18 cellular contexts compared by ENCODE assay signal in genomic region chr20:46808565-46808964, GRCh38.
DNase-seq lines count a peak whose midpoint lies in the region; ATAC-seq and TF ChIP-seq lines count a peak whose summit lies in the region.
"Had no signal": no experiment of that assay in that cellular context is flagged by ENCODE, and none has a peak within 500 bp of the region (broad histone marks: within the 10 kb centered on the region; RNA-seq: fewer than 3 reads in every experiment).

No MANE protein-coding gene starts in this region.

- no peaks in the 10 kb centered on the region for H3K9me3 ChIP-seq in mucosa of descending colon
- H3K9me3 ChIP-seq: SJSA1 had no signal

- no peak for TF ChIP-seq CTCF in MCF 10A (IDR thresholded peaks at IDR 0.05; ENCODE audit: unreplicated experiment)
- no peak for TF ChIP-seq CTCF in mucosa of descending colon (IDR thresholded peaks at IDR 0.05)
- no peak for TF ChIP-seq CTCF in natural killer cell (IDR thresholded peaks at IDR 0.05)

- no peaks in the 10 kb centered on the region for H3K4me1 Mint-ChIP-seq in MCF 10A (ENCODE audit: insufficient read depth, unreplicated experiment)
- H3K4me1 Mint-ChIP-seq in natural killer cell, result no peaks in the 10 kb centered on the region
- H3K4me1 Mint-ChIP-seq: CD4-positive, CD25-positive, alpha-beta regulatory T cell had no signal

- H3K27ac Mint-ChIP-seq in MCF 10A (ENCODE audit: low read depth, unreplicated experiment), result no peak overlapping the region
- H3K27ac Mint-ChIP-seq in natural killer cell, result no peak overlapping the region
- H3K27ac Mint-ChIP-seq: CD4-positive, CD25-positive, alpha-beta regulatory T cell; H9; T-helper 2 cell treated with Interferon-gamma antibody and Interleukin-4, amounts not matched to agents 5 μg/mL and 100 μg/mL, for 36 hours had no signal

- intact Hi-C loops in MCF 10A (cut with micrococcal nuclease) (no loop called here), mucosa of descending colon (cut with DNase I, micrococcal nuclease) (no loop called here), natural killer cell (cut with micrococcal nuclease) (no loop called here)

- no TSS peak for BruUV-seq in MCF 10A (replicated peaks; lab: Mats Ljungman, UMichigan)

- in situ Hi-C loops in T47D (cut with HindIII; ENCODE audit: low pct_unique_long_range_greater_than_20kb, low sequenced_read_pairs), result no loop called here

- peaks cover 8% of the 10 kb centered on the region for H3K4me1 ChIP-seq in mucosa of descending colon (ENCODE audit: low read depth)
- H3K4me1 ChIP-seq: SJSA1 had no signal

- H3K9me3 Mint-ChIP-seq in MCF 10A (ENCODE audit: unreplicated experiment) (no peaks in the 10 kb centered on the region), natural killer cell (no peaks in the 10 kb centered on the region)
- H3K9me3 Mint-ChIP-seq: CD4-positive, CD25-positive, alpha-beta regulatory T cell; H9; T-helper 2 cell treated with Interferon-gamma antibody and Interleukin-4, amounts not matched to agents 5 μg/mL and 100 μg/mL, for 36 hours had no signal

- POLR2A ChIA-PET in MCF 10A (lab: Yijun Ruan, JAX), result no interaction called here

- H3K36me3 ChIP-seq in mucosa of descending colon (ENCODE audit: low read depth), result no peaks in the 10 kb centered on the region
- H3K36me3 ChIP-seq: SJSA1 had no signal

- H3K4me3 Mint-ChIP-seq in MCF 10A (ENCODE audit: unreplicated experiment) (no peak overlapping the region), natural killer cell (no peak overlapping the region)
- H3K4me3 Mint-ChIP-seq: CD4-positive, CD25-positive, alpha-beta regulatory T cell; H9; T-helper 2 cell treated with Interferon-gamma antibody and Interleukin-4, amounts not matched to agents 5 μg/mL and 100 μg/mL, for 36 hours had no signal

- H3K27me3 Mint-ChIP-seq in MCF 10A (ENCODE audit: insufficient read depth, unreplicated experiment), result no peaks in the 10 kb centered on the region
- H3K27me3 Mint-ChIP-seq in natural killer cell (ENCODE audit: low read depth in 2 of 2), result peaks cover 28 to 53% of the 10 kb centered on the region in 2 donors

- H3K4me3 ChIP-seq in mucosa of descending colon, result no peak overlapping the region
- H3K4me3 ChIP-seq: SJSA1 had no signal

- CTCF ChIA-PET in MCF 10A (lab: Yijun Ruan, JAX), result no interaction called here

- DNase-seq in T47D (ENCODE audit: low read depth in 1 of 2, low spot score in 1 of 2), result peak; percentile 32 to 52
- DNase-seq in MCF 10A (ENCODE audit: unreplicated experiment), result no peak
- peak; percentile 92 for DNase-seq in NCI-H1417 treated with DMSO at 0.1 percent for 48 hours (lab: John Stamatoyannopoulos, UW)
- peak; percentile 68 for DNase-seq in NCI-H748 treated with DMSO at 0.1 percent for 48 hours (lab: John Stamatoyannopoulos, UW)
- DNase-seq in mucosa of descending colon, result no peak
- DNase-seq in natural killer cell, result no peak
- no peak for DNase-seq in D341Med (ENCODE audit: low spot score)
- no peak for DNase-seq in GDM1 (lab: John Stamatoyannopoulos, UW)
- DNase-seq: AML-193; Calu3; CD4-positive, CD25-positive, alpha-beta regulatory T cell; H9; MM.1S; NCI-H2107; NCI-H510A; SW 1271 had no signal

- ATAC-seq in mucosa of descending colon, result peak; percentile 11
- ATAC-seq in natural killer cell, result no peak

- H3K36me3 Mint-ChIP-seq in MCF 10A (ENCODE audit: insufficient read depth, unreplicated experiment) (no peaks in the 10 kb centered on the region), natural killer cell (no peaks in the 10 kb centered on the region)
- H3K36me3 Mint-ChIP-seq: CD4-positive, CD25-positive, alpha-beta regulatory T cell had no signal

Comparison
In these comparisons a context has a peak if more than half of its experiments do, and no peak if none do; other contexts are left out.
1. DNase-seq: peak in T47D (2 of 2), NCI-H1417 treated with DMSO at 0.1 percent for 48 hours (single experiment) and NCI-H748 treated with DMSO at 0.1 percent for 48 hours (single experiment); none in MCF 10A (single experiment), mucosa of descending colon (0 of 3), natural killer cell (single experiment), D341Med (single experiment) and GDM1 (single experiment).